ENCODE assay signal across 3 cellular contexts in the genomic region with DNA sequence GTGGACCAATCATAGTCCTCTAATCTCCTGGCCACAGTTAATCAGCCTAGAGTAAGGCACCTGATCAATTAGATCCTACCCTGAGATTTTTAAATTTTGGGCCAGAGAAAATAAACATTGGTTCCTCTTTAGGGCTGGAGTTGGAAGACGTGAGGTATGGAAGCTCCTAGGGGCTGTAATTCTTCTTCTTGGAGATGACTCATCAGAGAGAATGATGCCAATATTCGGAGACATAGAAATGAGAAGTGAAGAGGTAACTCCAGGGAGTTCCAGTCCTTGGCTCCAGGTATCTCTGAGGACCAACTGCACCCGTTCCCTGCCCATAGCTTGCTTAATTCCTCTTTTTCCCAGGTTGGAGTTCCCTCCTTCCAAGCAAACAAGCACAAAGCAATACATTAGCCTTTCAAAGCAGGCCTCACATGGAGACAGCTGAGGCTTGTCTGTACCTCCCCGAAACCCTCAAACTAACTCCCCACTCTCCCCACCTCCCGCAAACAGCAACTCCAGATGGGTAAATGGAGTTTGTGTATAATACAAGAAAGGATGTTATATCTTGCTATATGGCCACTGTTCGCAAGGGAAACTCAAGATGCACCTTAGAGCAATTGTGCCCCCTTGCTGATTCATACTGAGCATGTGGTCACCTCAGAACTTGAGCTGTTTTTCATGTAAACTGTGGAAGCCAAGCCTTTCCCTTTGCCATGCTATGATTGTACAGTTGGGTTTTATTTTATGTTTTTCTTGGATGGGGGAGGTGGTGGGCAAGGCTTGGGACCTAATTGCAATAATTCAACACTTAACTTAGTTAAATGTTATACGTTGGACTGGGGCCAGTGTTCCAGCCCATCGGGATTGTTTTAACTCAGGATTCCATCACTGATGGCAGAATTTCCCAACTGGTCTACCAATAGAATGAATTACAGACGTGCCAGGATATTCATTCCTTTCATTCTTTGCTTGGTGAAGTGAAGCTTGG.
TF ChIP-seq lines count a peak whose summit lies in the region.

No MANE protein-coding gene starts in this region.

TF ChIP-seq in SK-N-SH treated with all-trans-retinoic acid at 6 μM for 48 hours, 23 proteins besides CTCF, POLR2A, EP300 and RAD21:
- TF ChIP-seq ISL1 (CRISPR knock-in tag; IDR thresholded peaks at IDR 0.05) = peak; percentile 60
- no peak for TF ChIP-seq ARNTL (CRISPR knock-in tag; IDR thresholded peaks at IDR 0.05; ENCODE audit: borderline replicate concordance, low read depth)

TF ChIP-seq in SK-N-SH, 30 proteins besides CTCF, POLR2A, EP300 and RAD21:
- TF ChIP-seq RCOR1 (IDR thresholded peaks at IDR 0.05; ENCODE audit: low read length) (no peak), IRF3 (IDR thresholded peaks at IDR 0.05; ENCODE audit: low read depth, low read length) (no peak), FOXM1 (IDR thresholded peaks at IDR 0.05; ENCODE audit: low read depth) (no peak), SMC3 (IDR thresholded peaks at IDR 0.05; ENCODE audit: low read depth, low read length) (no peak), GATA2 (CRISPR knock-in tag; IDR thresholded peaks at IDR 0.05) (no peak), REST (IDR thresholded peaks at IDR 0.05; ENCODE audit: low read depth, low read length) (no peak), MXI1 (IDR thresholded peaks at IDR 0.05; ENCODE audit: low read depth, low read length) (no peak), CHD2 (IDR thresholded peaks at IDR 0.05; ENCODE audit: low read length, partially characterized antibody) (no peak), NRF1 (IDR thresholded peaks at IDR 0.05; ENCODE audit: low read depth, low read length) (no peak), TAF1 (IDR thresholded peaks at IDR 0.05; ENCODE audit: borderline replicate concordance, low read depth, low read length) (no peak), POLR2AphosphoS5 (IDR thresholded peaks at IDR 0.05; ENCODE audit: low read depth, low read length) (no peak), FOSL2 (IDR thresholded peaks at IDR 0.05; ENCODE audit: borderline replicate concordance, low read depth) (no peak), GABPA (IDR thresholded peaks at IDR 0.05; ENCODE audit: low read depth) (no peak), EZH2phosphoT487 (IDR thresholded peaks at IDR 0.05; ENCODE audit: borderline replicate concordance, low read depth) (no peak), TEAD4 (IDR thresholded peaks at IDR 0.05; ENCODE audit: borderline replicate concordance, insufficient read depth) (no peak), NFIC (IDR thresholded peaks at IDR 0.05; ENCODE audit: borderline replicate concordance) (no peak)
- TF ChIP-seq, protein P1, sequence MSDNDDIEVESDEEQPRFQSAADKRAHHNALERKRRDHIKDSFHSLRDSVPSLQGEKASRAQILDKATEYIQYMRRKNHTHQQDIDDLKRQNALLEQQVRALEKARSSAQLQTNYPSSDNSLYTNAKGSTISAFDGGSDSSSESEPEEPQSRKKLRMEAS (IDR thresholded peaks at IDR 0.05; ENCODE audit: low read depth) = no peak

TF ChIP-seq in GM12878, 131 proteins besides CTCF, POLR2A, EP300 and RAD21:
- TF ChIP-seq IRF4 (IDR thresholded peaks at IDR 0.05; ENCODE audit: low read depth, low read length) = 0 out of 2 replicates have a peak, but pooled peaks have one; percentile 59
- no peak for TF ChIP-seq ESRRA (IDR thresholded peaks at IDR 0.05; ENCODE audit: low read length)
- TF ChIP-seq, protein P2, sequence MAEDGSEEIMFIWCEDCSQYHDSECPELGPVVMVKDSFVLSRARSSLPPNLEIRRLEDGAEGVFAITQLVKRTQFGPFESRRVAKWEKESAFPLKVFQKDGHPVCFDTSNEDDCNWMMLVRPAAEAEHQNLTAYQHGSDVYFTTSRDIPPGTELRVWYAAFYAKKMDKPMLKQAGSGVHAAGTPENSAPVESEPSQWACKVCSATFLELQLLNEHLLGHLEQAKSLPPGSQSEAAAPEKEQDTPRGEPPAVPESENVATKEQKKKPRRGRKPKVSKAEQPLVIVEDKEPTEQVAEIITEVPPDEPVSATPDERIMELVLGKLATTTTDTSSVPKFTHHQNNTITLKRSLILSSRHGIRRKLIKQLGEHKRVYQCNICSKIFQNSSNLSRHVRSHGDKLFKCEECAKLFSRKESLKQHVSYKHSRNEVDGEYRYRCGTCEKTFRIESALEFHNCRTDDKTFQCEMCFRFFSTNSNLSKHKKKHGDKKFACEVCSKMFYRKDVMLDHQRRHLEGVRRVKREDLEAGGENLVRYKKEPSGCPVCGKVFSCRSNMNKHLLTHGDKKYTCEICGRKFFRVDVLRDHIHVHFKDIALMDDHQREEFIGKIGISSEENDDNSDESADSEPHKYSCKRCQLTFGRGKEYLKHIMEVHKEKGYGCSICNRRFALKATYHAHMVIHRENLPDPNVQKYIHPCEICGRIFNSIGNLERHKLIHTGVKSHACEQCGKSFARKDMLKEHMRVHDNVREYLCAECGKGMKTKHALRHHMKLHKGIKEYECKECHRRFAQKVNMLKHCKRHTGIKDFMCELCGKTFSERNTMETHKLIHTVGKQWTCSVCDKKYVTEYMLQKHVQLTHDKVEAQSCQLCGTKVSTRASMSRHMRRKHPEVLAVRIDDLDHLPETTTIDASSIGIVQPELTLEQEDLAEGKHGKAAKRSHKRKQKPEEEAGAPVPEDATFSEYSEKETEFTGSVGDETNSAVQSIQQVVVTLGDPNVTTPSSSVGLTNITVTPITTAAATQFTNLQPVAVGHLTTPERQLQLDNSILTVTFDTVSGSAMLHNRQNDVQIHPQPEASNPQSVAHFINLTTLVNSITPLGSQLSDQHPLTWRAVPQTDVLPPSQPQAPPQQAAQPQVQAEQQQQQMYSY (CRISPR knock-in tag; IDR thresholded peaks at IDR 0.05) = no peak
- no peak for TF ChIP-seq EGR1 (IDR thresholded peaks at IDR 0.05; ENCODE audit: borderline replicate concordance in 1 of 2, low read depth in 2 of 2, low read length in 2 of 2)
- no peak for TF ChIP-seq POU2F2 (IDR thresholded peaks at IDR 0.05; ENCODE audit: borderline replicate concordance, low read depth, low read length)
- TF ChIP-seq CBX3 (IDR thresholded peaks at IDR 0.05; ENCODE audit: borderline replicate concordance, low read depth) = no peak
- TF ChIP-seq NRF1 (conservative IDR thresholded peaks at IDR 0.05; ENCODE audit: low read depth, low read length) = no peak
- no peak for TF ChIP-seq ZNF622 (IDR thresholded peaks at IDR 0.05)
- peak; percentile 67 for TF ChIP-seq EED (IDR thresholded peaks at IDR 0.05; ENCODE audit: low read depth)
- TF ChIP-seq JUNB (IDR thresholded peaks at IDR 0.05) = peak; percentile 66
- no peak for TF ChIP-seq NR2C2 (IDR thresholded peaks at IDR 0.05; ENCODE audit: borderline replicate concordance, control insufficient read depth, insufficient read length, low read depth)
- TF ChIP-seq LARP7 (IDR thresholded peaks at IDR 0.05) = no peak
- TF ChIP-seq, protein P1 (IDR thresholded peaks at IDR 0.05; ENCODE audit: low read depth, low read length) = no peak
- TF ChIP-seq STAT3 (IDR thresholded peaks at IDR 0.05; ENCODE audit: low read depth, low read length) = no peak
- TF ChIP-seq MYB (IDR thresholded peaks at IDR 0.05; ENCODE audit: borderline replicate concordance, low read depth, low read length) = no peak
- TF ChIP-seq HCFC1 (IDR thresholded peaks at IDR 0.05; ENCODE audit: low read length) = no peak
- no peak for TF ChIP-seq CREB1 (IDR thresholded peaks at IDR 0.05; ENCODE audit: low read depth)
- no peak for TF ChIP-seq BACH1 (IDR thresholded peaks at IDR 0.05; ENCODE audit: borderline replicate concordance)
- peak; percentile 36 for TF ChIP-seq SKIL (IDR thresholded peaks at IDR 0.05; ENCODE audit: low read depth, poor library complexity, severe bottlenecking)
- peak in 1 of 2 experiments; percentile 26; a peak in 1 of 4 replicates for TF ChIP-seq IKZF2 (IDR thresholded peaks at IDR 0.05)
- peak; percentile 38; the same call in 1 of the 2 replicates for TF ChIP-seq SMC3 (IDR thresholded peaks at IDR 0.05; ENCODE audit: borderline replicate concordance, low read length)
- no peak for TF ChIP-seq RCOR1 (conservative IDR thresholded peaks at IDR 0.05; ENCODE audit: low read depth, low read length)
- no peak for TF ChIP-seq PKNOX1 (IDR thresholded peaks at IDR 0.05)
- TF ChIP-seq ZNF274 (IDR thresholded peaks at IDR 0.05; ENCODE audit: insufficient read depth, insufficient read length) = no peak
- TF ChIP-seq ETV6 (conservative IDR thresholded peaks at IDR 0.05 in 1 of 2, IDR thresholded peaks at IDR 0.05 in 1 of 2; ENCODE audit: borderline replicate concordance in 1 of 2, low read depth in 1 of 2) = no peak
- TF ChIP-seq RUNX3 (IDR thresholded peaks at IDR 0.05; ENCODE audit: low read length) = peak; percentile 87
- TF ChIP-seq, protein P3, sequence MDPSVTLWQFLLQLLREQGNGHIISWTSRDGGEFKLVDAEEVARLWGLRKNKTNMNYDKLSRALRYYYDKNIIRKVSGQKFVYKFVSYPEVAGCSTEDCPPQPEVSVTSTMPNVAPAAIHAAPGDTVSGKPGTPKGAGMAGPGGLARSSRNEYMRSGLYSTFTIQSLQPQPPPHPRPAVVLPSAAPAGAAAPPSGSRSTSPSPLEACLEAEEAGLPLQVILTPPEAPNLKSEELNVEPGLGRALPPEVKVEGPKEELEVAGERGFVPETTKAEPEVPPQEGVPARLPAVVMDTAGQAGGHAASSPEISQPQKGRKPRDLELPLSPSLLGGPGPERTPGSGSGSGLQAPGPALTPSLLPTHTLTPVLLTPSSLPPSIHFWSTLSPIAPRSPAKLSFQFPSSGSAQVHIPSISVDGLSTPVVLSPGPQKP (IDR thresholded peaks at IDR 0.05; ENCODE audit: low read depth, low read length) = no peak
- TF ChIP-seq TAF1 (IDR thresholded peaks at IDR 0.05; ENCODE audit: borderline replicate concordance, low read depth, low read length) = no peak
TF ChIP-seq in GM12878: peak in this region for 7.
